ENCODE assay signal across 17 cellular contexts in the genomic region with DNA sequence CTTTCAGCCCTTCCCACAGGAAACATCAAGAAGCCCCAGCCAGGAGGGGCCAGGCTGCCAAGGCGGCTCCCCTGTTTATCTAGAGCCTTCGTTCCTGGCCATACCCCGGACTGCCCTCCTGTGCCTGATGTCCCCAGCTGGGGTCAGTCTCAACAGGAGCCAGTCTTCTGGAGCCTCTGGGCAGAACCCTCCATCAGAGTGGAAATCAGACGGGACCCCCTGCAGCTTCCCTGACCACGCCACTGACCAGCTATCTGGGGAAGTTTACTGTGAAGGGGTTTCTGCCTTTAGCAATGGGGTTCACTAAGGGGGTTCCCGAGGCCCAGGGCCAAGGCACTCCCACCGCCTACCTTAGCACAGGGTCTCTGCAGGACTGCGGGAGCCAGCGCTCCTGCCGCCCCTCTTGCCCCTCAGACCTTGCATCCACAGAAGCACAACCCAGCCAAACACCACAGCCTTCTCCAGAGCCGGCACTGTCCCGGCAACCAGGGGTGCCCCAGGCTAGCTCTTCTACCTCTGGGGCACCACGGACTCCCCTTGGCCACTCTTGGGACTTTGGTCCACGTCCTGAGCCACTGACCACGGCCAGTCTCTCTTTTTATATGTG. TPM values are rescaled to one million over a fixed set of nuclear protein-coding genes. Genes with fewer than 3 reads are reported as not detected.
DNase-seq lines count a peak whose midpoint lies in the region; ATAC-seq and TF ChIP-seq lines count a peak whose summit lies in the region.
"Had no signal": no experiment of that assay in that cellular context is flagged by ENCODE, and none has a peak within 500 bp of the region (broad histone marks: within the 10 kb centered on the region; RNA-seq: fewer than 3 reads in every experiment).

No MANE protein-coding gene starts in this region.

- H3K9me3 ChIP-seq in CD4-positive, alpha-beta T cell (ENCODE audit: control insufficient read depth, low read length) = no peaks in the 10 kb centered on the region
- H3K9me3 ChIP-seq: HAP-1 had no signal

- H3K9me3 Mint-ChIP-seq in activated CD4-positive, alpha-beta T cell treated with anti-CD3 and anti-CD28 coated beads, Interleukin-2, amount 10 ng/mL, durations not matched to agents 7 days and 5 days = no peaks in the 10 kb centered on the region
- no peaks in the 10 kb centered on the region for H3K9me3 Mint-ChIP-seq in CD4-positive, alpha-beta T cell
- no peaks in the 10 kb centered on the region for H3K9me3 Mint-ChIP-seq in WTC11
- no peaks in the 10 kb centered on the region for H3K9me3 Mint-ChIP-seq in neural crest cell
- H3K9me3 Mint-ChIP-seq: CD8-positive, alpha-beta memory T cell had no signal

- CTCF ChIA-PET in activated CD4-positive, alpha-beta T cell treated with anti-CD3 and anti-CD28 coated beads, Interleukin-2, amount 10 ng/mL, durations not matched to agents 7 days and 5 days (lab: Charles Lee) = no interaction called here
- CTCF ChIA-PET in CD4-positive, alpha-beta T cell (lab: Charles Lee) = no interaction called here
- CTCF ChIA-PET in WTC11 (lab: Charles Lee) = interaction anchor here (0.8 to 5.5 kb wide), 5 partner anchors 18 to 315 kb away, joined by 3 to 26 read pairs (median 3); partner anchors contain the start of gene PAFAH2

- H3K36me3 Mint-ChIP-seq in activated CD4-positive, alpha-beta T cell treated with anti-CD3 and anti-CD28 coated beads, Interleukin-2, amount 10 ng/mL, durations not matched to agents 7 days and 5 days (ENCODE audit: low read depth) = peaks cover 6% of the 10 kb centered on the region
- peaks cover 26% of the 10 kb centered on the region for H3K36me3 Mint-ChIP-seq in CD4-positive, alpha-beta T cell (ENCODE audit: low read depth)
- H3K36me3 Mint-ChIP-seq in WTC11 = peaks cover 9% of the 10 kb centered on the region; the same call in 1 of the 2 replicates
- H3K36me3 Mint-ChIP-seq in neural crest cell (ENCODE audit: low read depth) = no peaks in the 10 kb centered on the region

- DNase-seq in activated CD4-positive, alpha-beta T cell treated with anti-CD3 and anti-CD28 coated beads, Interleukin-2, amount 10 ng/mL, durations not matched to agents 7 days and 5 days = no peak
- DNase-seq in activated CD4-positive, alpha-beta T cell treated with anti-CD3 and anti-CD28 coated beads for 48 hours = no peak
- DNase-seq in CD4-positive, alpha-beta T cell = no peak
- DNase-seq in WTC11 (ENCODE audit: low spot score) (no peak), neural crest cell (ENCODE audit: low read depth, low spot score) (no peak), brain microvascular endothelial cell (no peak), DMS153 treated with DMSO at 0.1 percent for 48 hours (lab: John Stamatoyannopoulos, UW; ENCODE audit: unreplicated experiment) (no peak)
- DNase-seq: 8988T; CD8-positive, alpha-beta memory T cell; DMS79 treated with DMSO at 0.1 percent for 48 hours; KBM-7; NCI-H1436 treated with DMSO at 0.1 percent for 48 hours; NCI-H2029 treated with DMSO at 0.1 percent for 48 hours; NCI-H2171 treated with DMSO at 0.1 percent for 48 hours; NCI-H446 treated with DMSO at 0.1 percent for 48 hours had no signal

- no peak overlapping the region for H3K4me3 ChIP-seq in brain microvascular endothelial cell (ENCODE audit: low read depth, low read length)
- H3K4me3 ChIP-seq: HAP-1 had no signal

- H3K27me3 Mint-ChIP-seq in activated CD4-positive, alpha-beta T cell treated with anti-CD3 and anti-CD28 coated beads, Interleukin-2, amount 10 ng/mL, durations not matched to agents 7 days and 5 days = no peaks in the 10 kb centered on the region
- H3K27me3 Mint-ChIP-seq in CD4-positive, alpha-beta T cell = no peaks in the 10 kb centered on the region
- H3K27me3 Mint-ChIP-seq in WTC11 (ENCODE audit: low read depth) = peaks cover 6% of the 10 kb centered on the region; the same call in 1 of the 2 replicates
- peaks cover 11% of the 10 kb centered on the region for H3K27me3 Mint-ChIP-seq in neural crest cell (ENCODE audit: low read depth)

- H3K27me3 ChIP-seq in CD4-positive, alpha-beta T cell (ENCODE audit: control insufficient read depth, insufficient read depth, low read length) = no peaks in the 10 kb centered on the region
- H3K27me3 ChIP-seq in brain microvascular endothelial cell (replicated peaks) = no peaks in the 10 kb centered on the region

- TF ChIP-seq CTCF in CD4-positive, alpha-beta T cell (IDR thresholded peaks at IDR 0.05) = no peak
- TF ChIP-seq CTCF in WTC11 (IDR thresholded peaks at IDR 0.05) (no peak), neural crest cell (conservative IDR thresholded peaks at IDR 0.05) (no peak), brain microvascular endothelial cell (IDR thresholded peaks at IDR 0.05; ENCODE audit: low read depth, low read length, missing control alignments) (no peak)

- POLR2A ChIA-PET in activated CD4-positive, alpha-beta T cell treated with anti-CD3 and anti-CD28 coated beads, Interleukin-2, amount 10 ng/mL, durations not matched to agents 7 days and 5 days (lab: Charles Lee) = no interaction called here
- POLR2A ChIA-PET in CD4-positive, alpha-beta T cell (lab: Charles Lee) = no interaction called here
- POLR2A ChIA-PET in WTC11 (lab: Charles Lee) = no interaction called here

- peaks cover 2% of the 10 kb centered on the region for H3K36me3 ChIP-seq in brain microvascular endothelial cell (replicated peaks)

- no peak overlapping the region for H3K4me3 Mint-ChIP-seq in activated CD4-positive, alpha-beta T cell treated with anti-CD3 and anti-CD28 coated beads, Interleukin-2, amount 10 ng/mL, durations not matched to agents 7 days and 5 days
- peak overlapping the region; percentile 20 for H3K4me3 Mint-ChIP-seq in CD4-positive, alpha-beta T cell
- no peak overlapping the region for H3K4me3 Mint-ChIP-seq in WTC11
- H3K4me3 Mint-ChIP-seq in neural crest cell = peak overlapping the region; percentile 65

- in situ Hi-C loops in brain microvascular endothelial cell (cut with HindIII; ENCODE audit: low pct_ligation_motif_present, low sequenced_read_pairs) = no loop called here

- H3K27ac ChIP-seq in CD4-positive, alpha-beta T cell (ENCODE audit: low read depth, low read length) = no peak overlapping the region
- no peak overlapping the region for H3K27ac ChIP-seq in brain microvascular endothelial cell

- intact Hi-C loops in CD4-positive, alpha-beta T cell (cut with DNase I, micrococcal nuclease) = loop anchor here in 1 of 2 experiments (5.0 kb wide), 1 partner anchor 569 kb away; the partner anchor contains the start of gene RSRP1

- peaks cover 36% of the 10 kb centered on the region for H3K4me1 Mint-ChIP-seq in activated CD4-positive, alpha-beta T cell treated with anti-CD3 and anti-CD28 coated beads, Interleukin-2, amount 10 ng/mL, durations not matched to agents 7 days and 5 days
- H3K4me1 Mint-ChIP-seq in CD4-positive, alpha-beta T cell (ENCODE audit: low read depth) = peaks cover 31% of the 10 kb centered on the region
- H3K4me1 Mint-ChIP-seq in WTC11 (peaks cover 25% of the 10 kb centered on the region), neural crest cell (peaks cover 26% of the 10 kb centered on the region)

- peak overlapping the region; percentile 43 for H3K27ac Mint-ChIP-seq in activated CD4-positive, alpha-beta T cell treated with anti-CD3 and anti-CD28 coated beads, Interleukin-2, amount 10 ng/mL, durations not matched to agents 7 days and 5 days
- H3K27ac Mint-ChIP-seq in CD4-positive, alpha-beta T cell = peak overlapping the region; percentile 97
- H3K27ac Mint-ChIP-seq in WTC11 (peak overlapping the region; percentile 57; the same call in 1 of the 2 replicates), neural crest cell (ENCODE audit: unreplicated experiment) (peak overlapping the region; percentile 12)

- no peak for ATAC-seq in CD4-positive, alpha-beta T cell (ENCODE audit: poor library complexity)
- ATAC-seq in WTC11 = no peak
- ATAC-seq in HG03135 (IDR thresholded peaks at IDR 0.05; ENCODE audit: unreplicated experiment) = no peak

TF ChIP-seq in WTC11, 78 proteins besides CTCF, POLR2A, EP300 and RAD21 (continues in another document):
- TF ChIP-seq ZNF317 (CRISPR knock-in tag; IDR thresholded peaks at IDR 0.05; ENCODE audit: borderline replicate concordance, low read depth) = no peak

RNA-seq across cellular contexts. Expression of gene MTFR1L, which starts 3.5 kb away (rescaled TPM):
- total RNA-seq in activated CD4-positive, alpha-beta T cell treated with anti-CD3 and anti-CD28 coated beads, Interleukin-2, amount 10 ng/mL, durations not matched to agents 7 days and 5 days = 10 to 100 TPM; 38.9 to 42.1 TPM
- total RNA-seq in CD4-positive, alpha-beta T cell = 10 to 100 TPM; 25.5 to 28.0 TPM
- total RNA-seq in WTC11 (2021) = 28.9 to 32.2 TPM (median 30.5 TPM) in 3 replicates
- total RNA-seq in neural crest cell = 61.1 and 68.6 TPM in 2 replicates

RNA-seq across cellular contexts. Expression of gene SELENON, which starts 16.2 kb away (rescaled TPM):
- 10 to 100 TPM; 13.7 to 14.4 TPM for total RNA-seq in activated CD4-positive, alpha-beta T cell treated with anti-CD3 and anti-CD28 coated beads, Interleukin-2, amount 10 ng/mL, durations not matched to agents 7 days and 5 days
- total RNA-seq in CD4-positive, alpha-beta T cell = 10 to 100 TPM; 25.3 to 25.7 TPM
- 80.2 to 99.6 TPM (median 96.0 TPM) in 3 replicates for total RNA-seq in WTC11 (2021)
- 146 and 148 TPM in 2 replicates for total RNA-seq in neural crest cell

RNA-seq across cellular contexts. Expression of gene AUNIP, which starts 43.0 kb away (rescaled TPM):
- total RNA-seq in activated CD4-positive, alpha-beta T cell treated with anti-CD3 and anti-CD28 coated beads, Interleukin-2, amount 10 ng/mL, durations not matched to agents 7 days and 5 days = 1 to 10 TPM; 6.7 to 8.1 TPM
- not detected for total RNA-seq in CD4-positive, alpha-beta T cell
- total RNA-seq in WTC11 (2021) (14.2 to 16.1 TPM (median 15.1 TPM) in 3 replicates), neural crest cell (13.6 and 15.2 TPM in 2 replicates)

RNA-seq across cellular contexts. Expression of gene PAQR7, which starts 59.3 kb away (rescaled TPM):
- total RNA-seq in activated CD4-positive, alpha-beta T cell treated with anti-CD3 and anti-CD28 coated beads, Interleukin-2, amount 10 ng/mL, durations not matched to agents 7 days and 5 days = under 1 TPM; 0.52 to 0.87 TPM
- total RNA-seq in CD4-positive, alpha-beta T cell = 1 to 10 TPM; 1.1 to 1.5 TPM
- 6.7 to 9.1 TPM (median 8.4 TPM) in 3 replicates for total RNA-seq in WTC11 (2021)
- 12.7 and 13.3 TPM in 2 replicates for total RNA-seq in neural crest cell

Comparison
In these comparisons a context has a peak if more than half of its experiments do, and no peak if none do; other contexts are left out.
1. H3K27ac Mint-ChIP-seq: peak in every context shown above with its lines; median percentile 97 in CD4-positive, alpha-beta T cell; 57 in WTC11; 43 in activated CD4-positive, alpha-beta T cell treated with anti-CD3 and anti-CD28 coated beads, Interleukin-2, amount 10 ng/mL, durations not matched to agents 7 days and 5 days; 12 in neural crest cell.
2. H3K4me3 Mint-ChIP-seq: peak in CD4-positive, alpha-beta T cell (single experiment) and neural crest cell (single experiment); none in activated CD4-positive, alpha-beta T cell treated with anti-CD3 and anti-CD28 coated beads, Interleukin-2, amount 10 ng/mL, durations not matched to agents 7 days and 5 days (single experiment) and WTC11 (single experiment).
3. RNA of gene AUNIP, which starts 43.0 kb away (total RNA-seq): 14.2 to 16.1 TPM in WTC11, 13.6 to 15.2 TPM in neural crest cell and 6.7 to 8.1 TPM in activated CD4-positive, alpha-beta T cell treated with anti-CD3 and anti-CD28 coated beads, Interleukin-2, amount 10 ng/mL, durations not matched to agents 7 days and 5 days; not detected in CD4-positive, alpha-beta T cell; every median in the first group is over 4 times any median in the second.